ENCODE assay signal across 1 cellular context in the genomic region with DNA sequence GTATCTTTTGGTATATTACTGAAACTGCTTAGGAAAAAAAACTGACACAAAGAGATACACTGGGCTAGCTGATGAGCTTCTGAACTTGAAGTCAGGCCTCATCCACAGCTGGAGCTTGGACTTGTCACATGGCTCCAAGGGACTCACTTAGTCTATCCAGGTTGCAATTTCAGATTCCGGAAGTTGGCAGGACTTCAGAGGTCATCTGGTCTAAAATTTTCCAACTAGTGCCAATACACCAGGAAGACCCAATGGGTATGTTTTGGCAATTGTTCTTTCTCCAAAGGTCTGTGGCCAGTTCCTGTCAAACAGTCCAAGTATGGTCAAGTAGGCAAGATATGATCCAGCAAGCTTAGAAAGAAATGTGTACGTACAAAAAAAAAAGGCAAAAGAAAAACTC.
TF ChIP-seq lines count a peak whose summit lies in the region.

No MANE protein-coding gene starts in this region.

TF ChIP-seq in endothelial cell of umbilical vein, 7 proteins besides CTCF, POLR2A, EP300 and RAD21:
- TF ChIP-seq JUN (IDR thresholded peaks at IDR 0.05; ENCODE audit: borderline replicate concordance, insufficient read depth, insufficient read length, low read depth) (no peak), FOS (IDR thresholded peaks at IDR 0.05; ENCODE audit: borderline replicate concordance, insufficient read depth, low read length) (no peak), GATA2 (IDR thresholded peaks at IDR 0.05; ENCODE audit: insufficient read depth, insufficient read length, low read depth, low read length) (no peak), MYC (IDR thresholded peaks at IDR 0.05; ENCODE audit: low read depth, low read length) (no peak), POLR2AphosphoS5 (IDR thresholded peaks at IDR 0.05; ENCODE audit: insufficient read depth, low read depth, low read length) (no peak), EZH2 (IDR thresholded peaks at IDR 0.05; ENCODE audit: borderline replicate concordance, low read depth, low read length, severe bottlenecking) (no peak)
- TF ChIP-seq, protein P1, sequence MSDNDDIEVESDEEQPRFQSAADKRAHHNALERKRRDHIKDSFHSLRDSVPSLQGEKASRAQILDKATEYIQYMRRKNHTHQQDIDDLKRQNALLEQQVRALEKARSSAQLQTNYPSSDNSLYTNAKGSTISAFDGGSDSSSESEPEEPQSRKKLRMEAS (IDR thresholded peaks at IDR 0.05; ENCODE audit: insufficient read depth, insufficient read length) = no peak
